ENCODE assay signal across 8 cellular contexts in genomic region chr21:29164330-29164942, GRCh38. TPM values are rescaled to one million over a fixed set of nuclear protein-coding genes. Genes with fewer than 3 reads are reported as not detected.
DNase-seq lines count a peak whose midpoint lies in the region; ATAC-seq and TF ChIP-seq lines count a peak whose summit lies in the region.

No MANE protein-coding gene starts in this region.

- no peak overlapping the region for H3K4me3 ChIP-seq in fibroblast of villous mesenchyme (ENCODE audit: low read depth, low read length)

- DNase-seq in DMS153 (lab: John Stamatoyannopoulos, UW) (peak; percentile 35), KG1 (lab: John Stamatoyannopoulos, UW) (peak; percentile 16), SKM-1 (lab: John Stamatoyannopoulos, UW; ENCODE audit: unreplicated experiment) (peak; percentile 47), fibroblast of villous mesenchyme (ENCODE audit: low read depth) (peak; percentile 91), pulmonary artery endothelial cell (ENCODE audit: low read depth, low spot score) (peak; percentile 53)

- peak; percentile 90 for TF ChIP-seq CTCF in fibroblast of villous mesenchyme (IDR thresholded peaks at IDR 0.05; ENCODE audit: insufficient read depth, low read depth, low read length)

- ATAC-seq in HG03175 (IDR thresholded peaks at IDR 0.05; ENCODE audit: unreplicated experiment) (no peak), HG03571 (IDR thresholded peaks at IDR 0.05; ENCODE audit: unreplicated experiment) (no peak), GM21737 (IDR thresholded peaks at IDR 0.05; ENCODE audit: unreplicated experiment) (no peak)

RNA-seq across cellular contexts. Expression of gene MAP3K7CL, which starts 34.0 kb away (rescaled TPM):
- total RNA-seq in fibroblast of villous mesenchyme (20.7 and 49.3 TPM in 2 replicates), pulmonary artery endothelial cell (6.6 and 7.6 TPM in 2 replicates)

Comparison
In these comparisons a context has a peak if more than half of its experiments do, and no peak if none do; other contexts are left out.
1. DNase-seq: peak in every context shown above with its lines; median percentile 91 in fibroblast of villous mesenchyme; 53 in pulmonary artery endothelial cell; 47 in SKM-1; 35 in DMS153; 16 in KG1.